Comparison of ENCODE assay signal across 22 cellular contexts in the genomic region with DNA sequence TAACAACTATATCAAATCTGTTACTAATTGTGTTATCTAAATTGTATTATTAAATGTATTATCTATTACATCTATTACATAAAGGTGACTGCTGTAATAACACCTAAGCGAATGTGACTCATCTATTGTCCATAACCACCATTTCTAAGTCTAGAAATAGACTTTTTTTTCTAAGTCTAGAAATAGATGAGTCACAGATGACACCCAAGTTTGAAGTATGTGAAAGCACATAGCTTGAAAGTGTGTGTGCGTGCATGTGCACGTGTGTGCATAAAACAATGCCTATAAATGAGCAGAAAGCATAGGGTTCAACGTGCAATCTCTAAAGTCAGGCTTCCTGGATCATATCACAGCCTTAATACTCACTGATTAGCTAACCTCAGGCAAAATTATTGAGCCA.
DNase-seq lines count a peak whose midpoint lies in the region; ATAC-seq, FAIRE-seq and TF ChIP-seq lines count a peak whose summit lies in the region.
"Had no signal": no experiment of that assay in that cellular context is flagged by ENCODE, and none has a peak within 500 bp of the region (broad histone marks: within the 10 kb centered on the region; RNA-seq: fewer than 3 reads in every experiment).

No MANE protein-coding gene starts in this region.

- H3K36me3 Mint-ChIP-seq in activated CD8-positive, alpha-beta T cell treated with anti-CD3 and anti-CD28 coated beads, Interleukin-2, amount 10 ng/mL, durations not matched to agents 7 days and 5 days (ENCODE audit: low read depth), result no peaks in the 10 kb centered on the region
- H3K36me3 Mint-ChIP-seq: CD4-positive, CD25-positive, alpha-beta regulatory T cell; IgD-negative memory B cell had no signal

- no peaks in the 10 kb centered on the region for H3K4me1 ChIP-seq in A549
- H3K4me1 ChIP-seq: BLaER1 had no signal

- CTCF ChIA-PET in A549 (lab: Yijun Ruan, JAX) (no interaction called here), RWPE1 (lab: Yijun Ruan, JAX) (no interaction called here)
- CTCF ChIA-PET in activated CD8-positive, alpha-beta T cell treated with anti-CD3 and anti-CD28 coated beads, Interleukin-2, amount 10 ng/mL, durations not matched to agents 7 days and 5 days (lab: Charles Lee), result no interaction called here

- H3K27ac ChIP-seq in A549, result no peak overlapping the region
- no peak overlapping the region for H3K27ac ChIP-seq in RWPE1
- H3K27ac ChIP-seq: BLaER1, PC-9 had no signal

- H3K4me1 Mint-ChIP-seq in activated CD8-positive, alpha-beta T cell treated with anti-CD3 and anti-CD28 coated beads, Interleukin-2, amount 10 ng/mL, durations not matched to agents 7 days and 5 days (ENCODE audit: low read depth), result no peaks in the 10 kb centered on the region
- H3K4me1 Mint-ChIP-seq: CD4-positive, CD25-positive, alpha-beta regulatory T cell; IgD-negative memory B cell had no signal

- no peak for FAIRE-seq in A549 (lab: Jason Lieb, UNC)
- FAIRE-seq: GM18507 had no signal

- no peaks in the 10 kb centered on the region for H3K27me3 Mint-ChIP-seq in activated CD8-positive, alpha-beta T cell treated with anti-CD3 and anti-CD28 coated beads, Interleukin-2, amount 10 ng/mL, durations not matched to agents 7 days and 5 days (ENCODE audit: low read depth)
- H3K27me3 Mint-ChIP-seq: CD4-positive, CD25-positive, alpha-beta regulatory T cell; IgD-negative memory B cell had no signal

- POLR2A ChIA-PET in A549 (lab: Yijun Ruan, JAX), result no interaction called here
- POLR2A ChIA-PET in RWPE1 (lab: Yijun Ruan, JAX; ENCODE audit: low non-redundant PET), result no interaction called here
- POLR2A ChIA-PET in activated CD8-positive, alpha-beta T cell treated with anti-CD3 and anti-CD28 coated beads, Interleukin-2, amount 10 ng/mL, durations not matched to agents 7 days and 5 days (lab: Charles Lee), result no interaction called here

- TF ChIP-seq CTCF in A549 (IDR thresholded peaks at IDR 0.05) (no peak), RWPE1 (conservative IDR thresholded peaks at IDR 0.05; ENCODE audit: low read depth) (no peak), epithelial cell of esophagus (IDR thresholded peaks at IDR 0.05; ENCODE audit: insufficient read depth, low read depth, low read length, missing control alignments) (no peak)

- H3K9me3 ChIP-seq in A549, result no peaks in the 10 kb centered on the region
- H3K9me3 ChIP-seq: SK-N-SH had no signal

- H3K4me2 ChIP-seq in A549, result no peak overlapping the region
- H3K4me2 ChIP-seq: BLaER1, PC-9, SK-N-SH had no signal

- DNase-seq in A549 (ENCODE audit: low read depth in 1 of 2, low spot score in 1 of 2) (no peak), HT1080 (ENCODE audit: low read depth) (peak; percentile 82), RWPE1 (ENCODE audit: low spot score) (peak; percentile 25), epithelial cell of esophagus (ENCODE audit: low read depth) (peak; percentile 84), GM19238 (ENCODE audit: insufficient read length, low spot score) (no peak)
- no peak for DNase-seq in activated CD8-positive, alpha-beta T cell treated with anti-CD3 and anti-CD28 coated beads, Interleukin-2, amount 10 ng/mL, durations not matched to agents 7 days and 5 days
- DNase-seq: CD4-positive, CD25-positive, alpha-beta regulatory T cell; DMS153; H7; NCI-H1092 treated with DMSO at 0.1 percent for 48 hours; NCI-H1436 treated with DMSO at 0.1 percent for 48 hours; NCI-H187 treated with DMSO at 0.1 percent for 48 hours; NCI-H524; NCI-H774; NK-92 treated with Interleukin-12 subunit alpha and Interleukin-12 subunit beta, amount 100 ng/mL, for 24 hours; PC-9; SK-N-SH had no signal

- H3K4me3 Mint-ChIP-seq in activated CD8-positive, alpha-beta T cell treated with anti-CD3 and anti-CD28 coated beads, Interleukin-2, amount 10 ng/mL, durations not matched to agents 7 days and 5 days, result no peak overlapping the region
- H3K4me3 Mint-ChIP-seq: CD4-positive, CD25-positive, alpha-beta regulatory T cell; IgD-negative memory B cell had no signal

- under 1% methylated on average over 4 of the region's 4 CpGs for whole genome bisulfite sequencing in A549 (ENCODE audit: missing lambda C conversion rate)

- TF ChIP-seq EP300 in A549 (IDR thresholded peaks at IDR 0.05), result no peak

- TF ChIP-seq POLR2A in A549 (IDR thresholded peaks at IDR 0.05; ENCODE audit: low read length), result no peak

- ATAC-seq in A549, result no peak
- ATAC-seq in SK-N-SH treated with all-trans-retinoic acid at 6 μM for 48 hours, result no peak
- no peak for ATAC-seq in activated CD8-positive, alpha-beta T cell treated with anti-CD3 and anti-CD28 coated beads, Interleukin-2, amount 10 ng/mL, durations not matched to agents 7 days and 5 days
- ATAC-seq in HG02763 (IDR thresholded peaks at IDR 0.05; ENCODE audit: unreplicated experiment), result no peak

- no peaks in the 10 kb centered on the region for H3K9me3 Mint-ChIP-seq in activated CD8-positive, alpha-beta T cell treated with anti-CD3 and anti-CD28 coated beads, Interleukin-2, amount 10 ng/mL, durations not matched to agents 7 days and 5 days (ENCODE audit: insufficient read depth)

- H3K4me3 ChIP-seq in A549, result no peak overlapping the region
- no peak overlapping the region for H3K4me3 ChIP-seq in epithelial cell of esophagus (ENCODE audit: low read length)
- H3K4me3 ChIP-seq: BLaER1, PC-9 had no signal

- H3K27ac Mint-ChIP-seq in activated CD8-positive, alpha-beta T cell treated with anti-CD3 and anti-CD28 coated beads, Interleukin-2, amount 10 ng/mL, durations not matched to agents 7 days and 5 days, result no peak overlapping the region
- H3K27ac Mint-ChIP-seq: CD4-positive, CD25-positive, alpha-beta regulatory T cell; IgD-negative memory B cell had no signal

- TF ChIP-seq RAD21 in A549 (conservative IDR thresholded peaks at IDR 0.05 in 1 of 2, IDR thresholded peaks at IDR 0.05 in 1 of 2), result no peak

TF ChIP-seq in A549, 52 proteins besides CTCF, POLR2A, EP300 and RAD21:
- TF ChIP-seq FOXS1 (CRISPR knock-in tag; IDR thresholded peaks at IDR 0.05) (no peak), FOSL2 (IDR thresholded peaks at IDR 0.05) (no peak), FOSL2 (CRISPR knock-in tag; IDR thresholded peaks at IDR 0.05) (peak; percentile 50; the same call in 1 of the 2 replicates)

TF ChIP-seq in SK-N-SH treated with all-trans-retinoic acid at 6 μM for 48 hours, 23 proteins besides CTCF, POLR2A, EP300 and RAD21:
- TF ChIP-seq GLIS3 (CRISPR knock-in tag; IDR thresholded peaks at IDR 0.05) (no peak), ZC3H10 (CRISPR knock-in tag; IDR thresholded peaks at IDR 0.05) (no peak), OSR1 (CRISPR knock-in tag; IDR thresholded peaks at IDR 0.05) (no peak)

Comparison
In these comparisons a context has a peak if more than half of its experiments do, and no peak if none do; other contexts are left out.
1. DNase-seq: peak in HT1080 (single experiment), RWPE1 (single experiment) and epithelial cell of esophagus (single experiment); none in A549 (0 of 2), GM19238 (single experiment) and activated CD8-positive, alpha-beta T cell treated with anti-CD3 and anti-CD28 coated beads, Interleukin-2, amount 10 ng/mL, durations not matched to agents 7 days and 5 days (single experiment).